8 cellular contexts compared by ENCODE assay signal in the genomic region with DNA sequence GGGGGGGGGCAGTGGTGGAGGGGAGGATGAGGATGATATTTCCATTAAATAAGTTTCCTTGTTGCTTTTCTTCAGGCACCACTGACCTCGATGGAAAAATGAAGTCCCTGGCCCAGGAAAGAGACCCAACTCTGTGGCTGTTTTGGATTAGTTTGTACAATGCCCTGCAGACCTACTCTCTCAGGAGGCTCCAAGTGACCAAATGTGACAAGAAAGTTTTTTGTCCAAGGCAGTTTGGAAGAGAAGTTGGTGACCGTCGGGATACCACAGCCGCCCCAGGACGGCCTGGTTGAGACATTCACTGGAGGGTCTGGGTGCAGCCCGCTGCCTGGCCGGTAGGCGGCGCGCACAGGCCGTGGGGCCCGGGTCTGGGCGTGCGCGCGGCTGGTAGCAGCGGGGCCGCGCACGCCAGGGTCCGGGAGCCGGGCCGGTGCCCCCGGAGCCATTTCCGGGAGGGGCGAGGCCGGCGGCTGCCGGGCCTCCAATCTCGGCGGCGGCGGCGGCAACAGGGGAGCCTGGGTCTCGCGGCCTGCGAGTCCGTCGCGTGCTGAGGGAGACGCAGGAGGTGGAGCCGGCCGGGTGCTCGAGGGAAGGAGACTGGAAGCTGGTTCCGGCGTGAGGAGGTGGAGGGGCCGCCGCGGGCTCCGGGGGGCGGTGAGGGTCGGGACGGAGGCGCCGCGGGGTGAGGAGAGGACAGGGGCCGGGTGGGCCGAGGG. TPM values are rescaled to one million over a fixed set of nuclear protein-coding genes. Genes with fewer than 3 reads are reported as not detected.
DNase-seq lines count a peak whose midpoint lies in the region; ATAC-seq and TF ChIP-seq lines count a peak whose summit lies in the region.

A gene with protein sequence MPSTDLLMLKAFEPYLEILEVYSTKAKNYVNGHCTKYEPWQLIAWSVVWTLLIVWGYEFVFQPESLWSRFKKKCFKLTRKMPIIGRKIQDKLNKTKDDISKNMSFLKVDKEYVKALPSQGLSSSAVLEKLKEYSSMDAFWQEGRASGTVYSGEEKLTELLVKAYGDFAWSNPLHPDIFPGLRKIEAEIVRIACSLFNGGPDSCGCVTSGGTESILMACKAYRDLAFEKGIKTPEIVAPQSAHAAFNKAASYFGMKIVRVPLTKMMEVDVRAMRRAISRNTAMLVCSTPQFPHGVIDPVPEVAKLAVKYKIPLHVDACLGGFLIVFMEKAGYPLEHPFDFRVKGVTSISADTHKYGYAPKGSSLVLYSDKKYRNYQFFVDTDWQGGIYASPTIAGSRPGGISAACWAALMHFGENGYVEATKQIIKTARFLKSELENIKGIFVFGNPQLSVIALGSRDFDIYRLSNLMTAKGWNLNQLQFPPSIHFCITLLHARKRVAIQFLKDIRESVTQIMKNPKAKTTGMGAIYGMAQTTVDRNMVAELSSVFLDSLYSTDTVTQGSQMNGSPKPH (plus strand): TSS at position 445 of the 716 bp plus-strand sequence. CDS start 906 bp downstream, outside the sequence.

- no peak for TF ChIP-seq EP300 in suprapubic skin (IDR thresholded peaks at IDR 0.05)

- DNase-seq in EH (ENCODE audit: low read depth) = peak; percentile 85
- peak; percentile 79 for DNase-seq in globus pallidus (ENCODE audit: low spot score)
- DNase-seq in omental fat pad (ENCODE audit: low spot score) = peak; percentile 82
- peak; percentile 85 to 89 for DNase-seq in suprapubic skin (ENCODE audit: low spot score in 2 of 2)

- H3K4me2 ChIP-seq in KMS-11 = peak within 1 kb of the TSS; percentile 78

- peaks cover 49% of the 10 kb centered on the region for H3K4me1 Mint-ChIP-seq in activated naive CD4-positive, alpha-beta T cell treated with anti-CD3 and anti-CD28 coated beads, Interleukin-2, amount 50 U/mL, for 24 hours

- H3K4me3 ChIP-seq in KMS-11 (IDR thresholded peaks at IDR 0.05; ENCODE audit: insufficient read depth, low read depth, low read length) (no peak within 1 kb of the TSS), suprapubic skin (peak within 1 kb of the TSS; percentile 79)

- H3K27ac ChIP-seq in KMS-11 (no peak within 1 kb of the TSS), suprapubic skin (peak within 1 kb of the TSS; percentile 98)

- ATAC-seq in GM21717 (IDR thresholded peaks at IDR 0.05; ENCODE audit: unreplicated experiment) (peak; percentile 78), SK-N-SH treated with all-trans-retinoic acid at 6 μM for 48 hours (peak; percentile 76), omental fat pad (ENCODE audit: low FRiP score) (peak; percentile 93)

- peak within 1 kb of the TSS; percentile 82 for H2AFZ ChIP-seq in KMS-11 (ENCODE audit: low read depth)

- no peaks in the 10 kb centered on the region for H3K9me3 ChIP-seq in suprapubic skin

- H4K20me1 ChIP-seq in KMS-11 (ENCODE audit: insufficient read depth) = no peaks in the 10 kb centered on the region

- H3K4me3 Mint-ChIP-seq in activated naive CD4-positive, alpha-beta T cell treated with anti-CD3 and anti-CD28 coated beads, Interleukin-2, amount 50 U/mL, for 24 hours = peak within 1 kb of the TSS; percentile 87

- no peaks in the 10 kb centered on the region for H3K27me3 ChIP-seq in KMS-11 (ENCODE audit: insufficient read depth, low read depth)
- no peaks in the 10 kb centered on the region for H3K27me3 ChIP-seq in suprapubic skin

- no peaks in the 10 kb centered on the region for H3K27me3 Mint-ChIP-seq in activated naive CD4-positive, alpha-beta T cell treated with anti-CD3 and anti-CD28 coated beads, Interleukin-2, amount 50 U/mL, for 24 hours

- 3% methylated on average over 19 of the region's 58 CpGs for WGBS in suprapubic skin

- peak; percentile 41 to 53 for TF ChIP-seq POLR2A in suprapubic skin (IDR thresholded peaks at IDR 0.05)

- H3K4me1 ChIP-seq in KMS-11 (ENCODE audit: low read depth, poor library complexity, severe bottlenecking) = no peaks in the 10 kb centered on the region
- peaks cover 21% of the 10 kb centered on the region for H3K4me1 ChIP-seq in suprapubic skin

- H3K79me2 ChIP-seq in KMS-11 (ENCODE audit: insufficient read depth, low read depth) = no peaks in the 10 kb centered on the region

- no peaks in the 10 kb centered on the region for H3K9me3 Mint-ChIP-seq in activated naive CD4-positive, alpha-beta T cell treated with anti-CD3 and anti-CD28 coated beads, Interleukin-2, amount 50 U/mL, for 24 hours

- peaks cover 3% of the 10 kb centered on the region for H3K36me3 Mint-ChIP-seq in activated naive CD4-positive, alpha-beta T cell treated with anti-CD3 and anti-CD28 coated beads, Interleukin-2, amount 50 U/mL, for 24 hours

- TF ChIP-seq CTCF in KMS-11 (conservative IDR thresholded peaks at IDR 0.05; ENCODE audit: low read depth, low read length) = peak; percentile 78
- TF ChIP-seq CTCF in omental fat pad (IDR thresholded peaks at IDR 0.05) = peak in 2 of 3 donors; percentile 74 to 97
- TF ChIP-seq CTCF in suprapubic skin (IDR thresholded peaks at IDR 0.05) = peak; percentile 96 to 99

- H3K27ac Mint-ChIP-seq in activated naive CD4-positive, alpha-beta T cell treated with anti-CD3 and anti-CD28 coated beads, Interleukin-2, amount 50 U/mL, for 24 hours = peak within 1 kb of the TSS; percentile 90

- H3K9ac ChIP-seq in KMS-11 = peak within 1 kb of the TSS; percentile 59; the same call in 1 of the 2 replicates

- H3K36me3 ChIP-seq in KMS-11 (ENCODE audit: insufficient read depth) = no peaks in the 10 kb centered on the region
- H3K36me3 ChIP-seq in suprapubic skin = peaks cover 13% of the 10 kb centered on the region

TF ChIP-seq in SK-N-SH treated with all-trans-retinoic acid at 6 μM for 48 hours, 23 proteins besides CTCF, POLR2A, EP300 and RAD21:
- TF ChIP-seq SNAI2 (CRISPR knock-in tag; IDR thresholded peaks at IDR 0.05) = peak; percentile 77
- TF ChIP-seq OSR1 (CRISPR knock-in tag; IDR thresholded peaks at IDR 0.05) = no peak
- no peak for TF ChIP-seq ZNF70 (CRISPR knock-in tag; IDR thresholded peaks at IDR 0.05)
- TF ChIP-seq, protein P1, sequence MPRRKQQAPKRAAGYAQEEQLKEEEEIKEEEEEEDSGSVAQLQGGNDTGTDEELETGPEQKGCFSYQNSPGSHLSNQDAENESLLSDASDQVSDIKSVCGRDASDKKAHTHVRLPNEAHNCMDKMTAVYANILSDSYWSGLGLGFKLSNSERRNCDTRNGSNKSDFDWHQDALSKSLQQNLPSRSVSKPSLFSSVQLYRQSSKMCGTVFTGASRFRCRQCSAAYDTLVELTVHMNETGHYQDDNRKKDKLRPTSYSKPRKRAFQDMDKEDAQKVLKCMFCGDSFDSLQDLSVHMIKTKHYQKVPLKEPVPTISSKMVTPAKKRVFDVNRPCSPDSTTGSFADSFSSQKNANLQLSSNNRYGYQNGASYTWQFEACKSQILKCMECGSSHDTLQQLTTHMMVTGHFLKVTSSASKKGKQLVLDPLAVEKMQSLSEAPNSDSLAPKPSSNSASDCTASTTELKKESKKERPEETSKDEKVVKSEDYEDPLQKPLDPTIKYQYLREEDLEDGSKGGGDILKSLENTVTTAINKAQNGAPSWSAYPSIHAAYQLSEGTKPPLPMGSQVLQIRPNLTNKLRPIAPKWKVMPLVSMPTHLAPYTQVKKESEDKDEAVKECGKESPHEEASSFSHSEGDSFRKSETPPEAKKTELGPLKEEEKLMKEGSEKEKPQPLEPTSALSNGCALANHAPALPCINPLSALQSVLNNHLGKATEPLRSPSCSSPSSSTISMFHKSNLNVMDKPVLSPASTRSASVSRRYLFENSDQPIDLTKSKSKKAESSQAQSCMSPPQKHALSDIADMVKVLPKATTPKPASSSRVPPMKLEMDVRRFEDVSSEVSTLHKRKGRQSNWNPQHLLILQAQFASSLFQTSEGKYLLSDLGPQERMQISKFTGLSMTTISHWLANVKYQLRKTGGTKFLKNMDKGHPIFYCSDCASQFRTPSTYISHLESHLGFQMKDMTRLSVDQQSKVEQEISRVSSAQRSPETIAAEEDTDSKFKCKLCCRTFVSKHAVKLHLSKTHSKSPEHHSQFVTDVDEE (CRISPR knock-in tag; IDR thresholded peaks at IDR 0.05) = peak; percentile 65
- TF ChIP-seq GLIS3 (CRISPR knock-in tag; IDR thresholded peaks at IDR 0.05) = 0 out of 2 replicates have a peak, but pooled peaks have one; percentile 35

RNA-seq across cellular contexts. Expression of the gene that starts here (rescaled TPM):
- total RNA-seq in omental fat pad (10 to 100 TPM; 27.8 to 35.3 (median 30.2) TPM), suprapubic skin (10 to 100 TPM; 54.4 to 80.1 (median 59.6) TPM)
